Comparison of ENCODE assay signal across 31 cellular contexts in genomic region chr14:22813145-22813544, GRCh38. TPM values are rescaled to one million over a fixed set of nuclear protein-coding genes. Genes with fewer than 3 reads are reported as not detected.
A peak's percentile ranks its signal among the peaks of the same experiment; 100 is the strongest.
DNase-seq lines count a peak whose midpoint lies in the region; ATAC-seq, FAIRE-seq and TF ChIP-seq lines count a peak whose summit lies in the region.
"Had no signal": no experiment of that assay in that cellular context is flagged by ENCODE, and none has a peak within 500 bp of the region (broad histone marks: within the 10 kb centered on the region; RNA-seq: fewer than 3 reads in every experiment).

No MANE protein-coding gene starts in this region.

- no peak overlapping the region for H3K9ac ChIP-seq in neuronal stem cell (ENCODE audit: low read depth, low read length, poor library complexity)
- no peak overlapping the region for H3K9ac ChIP-seq in mammary epithelial cell (ENCODE audit: insufficient read depth, low read length)
- H3K9ac ChIP-seq in Karpas-422 (ENCODE audit: low read length) = no peak overlapping the region

- no peak overlapping the region for H2AFZ ChIP-seq in neuronal stem cell (ENCODE audit: low read length)
- no peak overlapping the region for H2AFZ ChIP-seq in mammary epithelial cell (ENCODE audit: low read depth, low read length)
- no peak overlapping the region for H2AFZ ChIP-seq in Karpas-422 (ENCODE audit: low read length)

- no peak overlapping the region for H2BK12ac ChIP-seq in neuronal stem cell (ENCODE audit: low read length)

- H3K36me3 Mint-ChIP-seq in dendritic cell treated with granulocyte-macrophage colony-stimulating factor and Interleukin-4, amounts not matched to agents 40 ng/mL and 50 ng/mL, for 4 days (ENCODE audit: low read depth) = peaks cover 49% of the 10 kb centered on the region
- no peaks in the 10 kb centered on the region for H3K36me3 Mint-ChIP-seq in WTC11
- H3K36me3 Mint-ChIP-seq: naive thymus-derived CD4-positive, alpha-beta T cell had no signal

- no peak overlapping the region for H2AK5ac ChIP-seq in neuronal stem cell (ENCODE audit: low read depth, low read length)

- H4K91ac ChIP-seq in neuronal stem cell (ENCODE audit: low read depth, low read length, poor library complexity) = no peak overlapping the region

- H3K27ac ChIP-seq in A549 (peak overlapping the region in 1 of 2 experiments; percentile 17; a peak in 1 of 6 replicates), DOHH2 (ENCODE audit: low read depth, low read length) (peak overlapping the region; percentile 100), neuronal stem cell (replicated peaks; ENCODE audit: low read length) (no peak overlapping the region), mammary epithelial cell (ENCODE audit: insufficient read depth, low read depth, low read length) (no peak overlapping the region), Karpas-422 (ENCODE audit: low read length) (no peak overlapping the region)
- H3K27ac ChIP-seq: cardiac muscle cell, Peyer's patch, uterus had no signal

- BruUV-seq in mammary epithelial cell (replicated peaks; lab: Mats Ljungman, UMichigan) = no TSS peak

- intact Hi-C loops in dendritic cell treated with granulocyte-macrophage colony-stimulating factor and Interleukin-4, amounts not matched to agents 40 ng/mL and 50 ng/mL, for 4 days (cut with micrococcal nuclease) = no loop called here
- intact Hi-C loops in mammary epithelial cell (cut with micrococcal nuclease) = no loop called here

- H3K4me1 ChIP-seq in A549 (peaks cover 36% of the 10 kb centered on the region), DOHH2 (ENCODE audit: control insufficient read depth, low read length) (peaks cover 82% of the 10 kb centered on the region), neuronal stem cell (ENCODE audit: control insufficient read depth in 2 of 2, insufficient read depth in 1 of 2, low read depth in 1 of 2, low read length in 2 of 2) (peaks cover 8 to 11% of the 10 kb centered on the region in 2 donors), mammary epithelial cell (ENCODE audit: insufficient read depth, low read length) (no peaks in the 10 kb centered on the region), Karpas-422 (ENCODE audit: low read length) (peaks cover 16% of the 10 kb centered on the region)
- H3K4me1 ChIP-seq: uterus had no signal

- peak overlapping the region; percentile 84 for H3K4me3 Mint-ChIP-seq in dendritic cell treated with granulocyte-macrophage colony-stimulating factor and Interleukin-4, amounts not matched to agents 40 ng/mL and 50 ng/mL, for 4 days
- H3K4me3 Mint-ChIP-seq in WTC11 = no peak overlapping the region
- H3K4me3 Mint-ChIP-seq: activated CD4-positive, alpha-beta memory T cell treated with anti-CD3 and anti-CD28 coated beads, Interleukin-2, amount 10 ng/mL, durations not matched to agents 7 days and 5 days; activated naive CD8-positive, alpha-beta T cell treated with anti-CD3 and anti-CD28 coated beads, Interleukin-2, amount 50 U/mL, for 24 hours; naive thymus-derived CD4-positive, alpha-beta T cell; T-helper 2 cell treated with Interferon-gamma antibody and Interleukin-4, amounts not matched to agents 5 μg/mL and 100 μg/mL, for 36 hours had no signal

- H3K79me2 ChIP-seq in DOHH2 (ENCODE audit: control insufficient read depth, low read length) (peaks cover 74% of the 10 kb centered on the region), mammary epithelial cell (ENCODE audit: insufficient read depth, low read length) (no peaks in the 10 kb centered on the region), Karpas-422 (ENCODE audit: low read length) (no peaks in the 10 kb centered on the region)

- H3K23ac ChIP-seq in neuronal stem cell (ENCODE audit: low read depth, low read length, poor library complexity) = no peak overlapping the region

- peaks cover 42% of the 10 kb centered on the region for H3K36me3 ChIP-seq in DOHH2 (ENCODE audit: control insufficient read depth, low read length)
- no peaks in the 10 kb centered on the region for H3K36me3 ChIP-seq in neuronal stem cell (replicated peaks in 1 of 2; ENCODE audit: control insufficient read depth in 2 of 2, insufficient read depth in 2 of 2, low read length in 2 of 2)
- H3K36me3 ChIP-seq in mammary epithelial cell (ENCODE audit: insufficient read depth, low read length) = no peaks in the 10 kb centered on the region
- no peaks in the 10 kb centered on the region for H3K36me3 ChIP-seq in Karpas-422 (ENCODE audit: insufficient read depth, low read length)
- H3K36me3 ChIP-seq: cardiac muscle cell, colonic mucosa, uterus had no signal

- no peaks in the 10 kb centered on the region for H3K79me1 ChIP-seq in neuronal stem cell (ENCODE audit: low read depth, low read length)

- no peak overlapping the region for H2BK120ac ChIP-seq in neuronal stem cell (ENCODE audit: low read depth, low read length)

- peak overlapping the region; percentile 85 for H3K27ac Mint-ChIP-seq in dendritic cell treated with granulocyte-macrophage colony-stimulating factor and Interleukin-4, amounts not matched to agents 40 ng/mL and 50 ng/mL, for 4 days
- no peak overlapping the region for H3K27ac Mint-ChIP-seq in WTC11
- H3K27ac Mint-ChIP-seq: activated CD4-positive, alpha-beta memory T cell treated with anti-CD3 and anti-CD28 coated beads, Interleukin-2, amount 10 ng/mL, durations not matched to agents 7 days and 5 days; activated naive CD8-positive, alpha-beta T cell treated with anti-CD3 and anti-CD28 coated beads, Interleukin-2, amount 50 U/mL, for 24 hours; naive thymus-derived CD4-positive, alpha-beta T cell; T-helper 2 cell treated with Interferon-gamma antibody and Interleukin-4, amounts not matched to agents 5 μg/mL and 100 μg/mL, for 36 hours had no signal

- POLR2A ChIA-PET in A549 (lab: Yijun Ruan, JAX) (no interaction called here), WTC11 (lab: Charles Lee) (interaction anchor here (0.5 to 2.3 kb wide), 2 partner anchors 9 to 101 kb away, joined by 3 to 10 read pairs; no protein-coding TSS in a partner anchor)

- in situ Hi-C loops in mammary epithelial cell (cut with MboI; ENCODE audit: low sequenced_read_pairs in 2 of 2) = no loop called here

- CTCF ChIA-PET in A549 (lab: Yijun Ruan, JAX) (interaction anchor here (0.7 to 2.6 kb wide), 8 partner anchors 10 to 256 kb away, joined by 3 to 17 read pairs (median 4); no protein-coding TSS in a partner anchor), mammary epithelial cell (lab: Charles Lee; ENCODE audit: low non-redundant PET) (interaction anchor here (0.6 kb wide), 1 partner anchor 222 kb away, joined by 3 read pairs; no protein-coding TSS in a partner anchor), WTC11 (lab: Charles Lee) (interaction anchor here (0.6 to 2.8 kb wide), 13 partner anchors 9 to 256 kb away, joined by 3 to 30 read pairs (median 4); partner anchors contain the start of gene OXA1L)

- peaks cover 80% of the 10 kb centered on the region for H3K4me1 Mint-ChIP-seq in dendritic cell treated with granulocyte-macrophage colony-stimulating factor and Interleukin-4, amounts not matched to agents 40 ng/mL and 50 ng/mL, for 4 days (ENCODE audit: low read depth)
- H3K4me1 Mint-ChIP-seq in WTC11 = peaks cover 26% of the 10 kb centered on the region

- no peak overlapping the region for H3K4me3 ChIP-seq in A549
- H3K4me3 ChIP-seq in DOHH2 (ENCODE audit: low read length) = peak overlapping the region; percentile 97
- H3K4me3 ChIP-seq in neuronal stem cell (ENCODE audit: low read length in 2 of 2) = no peak overlapping the region
- H3K4me3 ChIP-seq in mammary epithelial cell (replicated peaks in 1 of 3; ENCODE audit: insufficient read depth in 1 of 3, low read depth in 2 of 3, low read length in 3 of 3) = no peak overlapping the region
- H3K4me3 ChIP-seq in Karpas-422 (ENCODE audit: low read length) = no peak overlapping the region
- H3K4me3 ChIP-seq: cardiac muscle cell, colonic mucosa, uterus had no signal

- no peaks in the 10 kb centered on the region for H3K27me3 Mint-ChIP-seq in dendritic cell treated with granulocyte-macrophage colony-stimulating factor and Interleukin-4, amounts not matched to agents 40 ng/mL and 50 ng/mL, for 4 days
- H3K27me3 Mint-ChIP-seq in WTC11 (ENCODE audit: low read depth) = no peaks in the 10 kb centered on the region
- H3K27me3 Mint-ChIP-seq: activated naive CD8-positive, alpha-beta T cell treated with anti-CD3 and anti-CD28 coated beads, Interleukin-2, amount 50 U/mL, for 24 hours had no signal

- H2BK5ac ChIP-seq in neuronal stem cell (ENCODE audit: low read length) = no peak overlapping the region

- TF ChIP-seq POLR2A in A549 (IDR thresholded peaks at IDR 0.05; ENCODE audit: low read length) = no peak

- WGBS in A549 (ENCODE audit: missing lambda C conversion rate) = 77% methylated on average over 9 of the region's 9 CpGs
- WGBS in neuronal stem cell (ENCODE audit: extremely low coverage in 2 of 2, insufficient read length in 2 of 2, insufficient replicate concordance in 1 of 2), 2 donors = no CpG with 5 or more reads among the region's 9 CpGs
- 95% methylated on average over 7 of the region's 9 CpGs for WGBS in mammary epithelial cell (ENCODE audit: low coverage, missing lambda C conversion rate)

- H2BK15ac ChIP-seq in neuronal stem cell (ENCODE audit: low read length) = no peak overlapping the region

- H3K14ac ChIP-seq in neuronal stem cell (ENCODE audit: low read length) = no peak overlapping the region

- TF ChIP-seq CTCF in A549 (IDR thresholded peaks at IDR 0.05) (no peak), DOHH2 (IDR thresholded peaks at IDR 0.05; ENCODE audit: low read depth, low read length, poor library complexity, severe bottlenecking) (no peak), mammary epithelial cell (conservative IDR thresholded peaks at IDR 0.05 in 1 of 2, IDR thresholded peaks at IDR 0.05 in 1 of 2; ENCODE audit: extremely low read depth in 1 of 2, insufficient read depth in 1 of 2, low read depth in 1 of 2, low read length in 2 of 2) (no peak), WTC11 (IDR thresholded peaks at IDR 0.05) (no peak)

- ATAC-seq in A549 (no peak), WTC11 (no peak)
- ATAC-seq: activated naive CD8-positive, alpha-beta T cell treated with anti-CD3 and anti-CD28 coated beads, Interleukin-2, amount 50 U/mL, for 24 hours; left ventricle myocardium superior; naive thymus-derived CD4-positive, alpha-beta T cell had no signal

- no peak for TF ChIP-seq RAD21 in A549 (conservative IDR thresholded peaks at IDR 0.05 in 1 of 2, IDR thresholded peaks at IDR 0.05 in 1 of 2)

- no peak overlapping the region for H3K4ac ChIP-seq in neuronal stem cell (ENCODE audit: low read length)

- H3K4me2 ChIP-seq in A549 = peak overlapping the region; percentile 28; the same call in 2 of the 3 replicates
- peak overlapping the region; percentile 97 for H3K4me2 ChIP-seq in DOHH2 (ENCODE audit: low read length)
- no peak overlapping the region for H3K4me2 ChIP-seq in neuronal stem cell (ENCODE audit: insufficient read depth, low read length, poor library complexity, severe bottlenecking)
- no peak overlapping the region for H3K4me2 ChIP-seq in mammary epithelial cell (ENCODE audit: insufficient read depth, low read depth, low read length)
- H3K4me2 ChIP-seq in Karpas-422 (ENCODE audit: low read depth, low read length, poor library complexity, severe bottlenecking) = no peak overlapping the region

- H3K9me2 ChIP-seq in DOHH2 (replicated peaks; ENCODE audit: control insufficient read depth, low read length) (no peaks in the 10 kb centered on the region), Karpas-422 (replicated peaks; ENCODE audit: insufficient read depth, low read length) (no peaks in the 10 kb centered on the region)

- dilution Hi-C loops in mammary epithelial cell (cut with HindIII; ENCODE audit: low sequenced_read_pairs) = no loop called here

- DNase-seq in A549 (ENCODE audit: low read depth in 1 of 2, low spot score in 1 of 2) (no peak), neuronal stem cell (ENCODE audit: low spot score) (no peak), mammary epithelial cell (no peak), WTC11 (ENCODE audit: low spot score) (no peak), Karpas-422 (no peak), medulla oblongata (ENCODE audit: extremely low spot score) (no peak)
- DNase-seq: activated CD4-positive, alpha-beta memory T cell treated with anti-CD3 and anti-CD28 coated beads, Interleukin-2, amount 10 ng/mL, durations not matched to agents 7 days and 5 days; activated CD8-positive, alpha-beta memory T cell treated with anti-CD3 and anti-CD28 coated beads, Interleukin-2, amount 50 U/mL, for 4 hours; activated naive CD4-positive, alpha-beta T cell; activated naive CD8-positive, alpha-beta T cell treated with anti-CD3 and anti-CD28 coated beads, Interleukin-2, amount 50 U/mL, for 24 hours; colonic mucosa; DMS153; effector memory CD4-positive, alpha-beta T cell; erythroblast; HCEC 1CT; left ventricle myocardium superior; midbrain; naive thymus-derived CD4-positive, alpha-beta T cell; NCI-H1105; NCI-H187; NCI-H2227 treated with DMSO at 0.1 percent for 48 hours; Peyer's patch; SIG-M5; stimulated activated naive CD4-positive, alpha-beta T cell; uterus had no signal

- no peak for TF ChIP-seq EP300 in A549 (IDR thresholded peaks at IDR 0.05)

- no peaks in the 10 kb centered on the region for H3K9me3 ChIP-seq in A549
- H3K9me3 ChIP-seq in DOHH2 (ENCODE audit: control insufficient read depth, insufficient read depth, low read length) = no peaks in the 10 kb centered on the region
- H3K9me3 ChIP-seq in neuronal stem cell (replicated peaks in 1 of 2; ENCODE audit: control insufficient read depth in 2 of 2, insufficient read depth in 1 of 2, low read depth in 1 of 2, low read length in 2 of 2) = no peaks in the 10 kb centered on the region
- no peaks in the 10 kb centered on the region for H3K9me3 ChIP-seq in mammary epithelial cell (replicated peaks; ENCODE audit: insufficient read depth, low read length)
- H3K9me3 ChIP-seq in Karpas-422 (ENCODE audit: low read length) = no peaks in the 10 kb centered on the region
- H3K9me3 ChIP-seq: colonic mucosa, Peyer's patch, uterus had no signal

- peak overlapping the region; percentile 19 for H3K18ac ChIP-seq in neuronal stem cell (ENCODE audit: low read length)

- H4K8ac ChIP-seq in neuronal stem cell (ENCODE audit: low read depth, low read length) = no peak overlapping the region

- H3K27me3 ChIP-seq in DOHH2 (ENCODE audit: control insufficient read depth, low read length) (no peaks in the 10 kb centered on the region), neuronal stem cell (ENCODE audit: control insufficient read depth in 3 of 3, insufficient read depth in 3 of 3, low read depth in 1 of 3, low read length in 3 of 3) (no peaks in the 10 kb centered on the region), mammary epithelial cell (ENCODE audit: insufficient read depth, low read length) (no peaks in the 10 kb centered on the region), Karpas-422 (ENCODE audit: low read length) (no peaks in the 10 kb centered on the region)
- H3K27me3 ChIP-seq: cardiac muscle cell, colonic mucosa, Peyer's patch, uterus had no signal

- FAIRE-seq in A549 (lab: Jason Lieb, UNC) = no peak
- FAIRE-seq: astrocyte, GM12892 had no signal

- H3K9me3 Mint-ChIP-seq in dendritic cell treated with granulocyte-macrophage colony-stimulating factor and Interleukin-4, amounts not matched to agents 40 ng/mL and 50 ng/mL, for 4 days = no peaks in the 10 kb centered on the region
- H3K9me3 Mint-ChIP-seq in WTC11 = no peaks in the 10 kb centered on the region
- H3K9me3 Mint-ChIP-seq: activated CD4-positive, alpha-beta memory T cell treated with anti-CD3 and anti-CD28 coated beads, Interleukin-2, amount 10 ng/mL, durations not matched to agents 7 days and 5 days; activated naive CD8-positive, alpha-beta T cell treated with anti-CD3 and anti-CD28 coated beads, Interleukin-2, amount 50 U/mL, for 24 hours; naive thymus-derived CD4-positive, alpha-beta T cell; T-helper 2 cell treated with Interferon-gamma antibody and Interleukin-4, amounts not matched to agents 5 μg/mL and 100 μg/mL, for 36 hours had no signal

- peaks cover 49% of the 10 kb centered on the region for H3F3A ChIP-seq in DOHH2 (ENCODE audit: control insufficient read depth, insufficient read depth)

- H4K20me1 ChIP-seq in DOHH2 (ENCODE audit: control insufficient read depth, insufficient read depth, low read depth, low read length) = no peaks in the 10 kb centered on the region
- no peaks in the 10 kb centered on the region for H4K20me1 ChIP-seq in mammary epithelial cell (ENCODE audit: insufficient read depth, low read length)
- H4K20me1 ChIP-seq in Karpas-422 (ENCODE audit: insufficient read depth, low read depth, low read length) = no peaks in the 10 kb centered on the region

RNA-seq across cellular contexts. Expression of gene SLC7A7, which starts 2.1 kb away (rescaled TPM):
- polyA plus RNA-seq in A549 (2011; rRNA removed) (86.8 and 104 TPM in 2 replicates), A549 (2017; fragmentation: RNase III; extraction: RNeasy Plus Mini Kit Qiagen cat#74134 plus additional on column Dnase treatment) (30.1 to 44.2 TPM (median 39.8 TPM) in 3 replicates), mammary epithelial cell (0.34 TPM)
- polyA plus RNA-seq in A549 (2012; cell fraction: cytosol; rRNA removed) = 12.2 and 16.5 TPM in 2 replicates
- polyA plus RNA-seq in A549 (2012; cell fraction: nucleus; rRNA removed) = 13.7 and 22.7 TPM in 2 replicates
- 111 and 138 TPM in 2 replicates for polyA minus RNA-seq in A549 (2011; rRNA and poly(A)+ RNA removed)
- polyA plus RNA-seq in neuronal stem cell (2013, experiment 1 of 2) = 0.60 TPM
- 0.48 TPM for polyA plus RNA-seq in neuronal stem cell (2013, experiment 2 of 2)
- total RNA-seq in mammary epithelial cell (1 to 10 TPM in 1 of 2 donors, under 1 TPM in 1; 0.78 to 1.0 TPM), WTC11 (2021) (3.0 to 4.3 TPM (median 4.2 TPM) in 3 replicates)
- polyA minus RNA-seq in mammary epithelial cell = not detected
- 1.9 and 3.5 TPM in 2 replicates for total RNA-seq in Karpas-422 (2014; rRNA removed; shearing (Covaris generic); ENCODE audit: low replicate concordance)

RNA-seq across cellular contexts. Expression of gene MRPL52, which starts 16.5 kb away (rescaled TPM):
- polyA plus RNA-seq in A549 (2011; rRNA removed) = 113 and 116 TPM in 2 replicates
- 97.7 and 110 TPM in 2 replicates for polyA plus RNA-seq in A549 (2012; cell fraction: cytosol; rRNA removed)
- 56.3 and 70.8 TPM in 2 replicates for polyA plus RNA-seq in A549 (2012; cell fraction: nucleus; rRNA removed)
- 172 to 173 TPM (median 172 TPM) in 3 replicates for polyA plus RNA-seq in A549 (2017; fragmentation: RNase III; extraction: RNeasy Plus Mini Kit Qiagen cat#74134 plus additional on column Dnase treatment)
- polyA minus RNA-seq in A549 (2011; rRNA and poly(A)+ RNA removed) = 18.3 and 23.2 TPM in 2 replicates
- polyA plus RNA-seq in neuronal stem cell (2013, experiment 1 of 2) = 193 TPM
- polyA plus RNA-seq in neuronal stem cell (2013, experiment 2 of 2) = 197 TPM
- total RNA-seq in mammary epithelial cell = 100 to 1,000 TPM in 1 of 2 donors, 10 to 100 TPM in 1; 20.3 to 126 TPM
- 61.5 TPM for polyA plus RNA-seq in mammary epithelial cell
- 3.8 TPM for polyA minus RNA-seq in mammary epithelial cell
- 170 to 200 TPM (median 200 TPM) in 3 replicates for total RNA-seq in WTC11 (2021)
- total RNA-seq in Karpas-422 (2014; rRNA removed; shearing (Covaris generic); ENCODE audit: low replicate concordance) = 71.3 and 107 TPM in 2 replicates

RNA-seq across cellular contexts. Expression of gene MMP14, which starts 23.2 kb away (rescaled TPM):
- 1.9 and 2.5 TPM in 2 replicates for polyA plus RNA-seq in A549 (2011; rRNA removed)
- polyA plus RNA-seq in A549 (2012; cell fraction: cytosol; rRNA removed) = 1.9 TPM in 2 replicates
- 13.2 and 13.8 TPM in 2 replicates for polyA plus RNA-seq in A549 (2012; cell fraction: nucleus; rRNA removed)
- polyA plus RNA-seq in A549 (2017; fragmentation: RNase III; extraction: RNeasy Plus Mini Kit Qiagen cat#74134 plus additional on column Dnase treatment) = 1.1 to 2.0 TPM (median 1.5 TPM) in 3 replicates
- polyA minus RNA-seq in A549 (2011; rRNA and poly(A)+ RNA removed) = 1.7 and 2.3 TPM in 2 replicates
- 34.0 TPM for polyA plus RNA-seq in neuronal stem cell (2013, experiment 1 of 2)
- polyA plus RNA-seq in neuronal stem cell (2013, experiment 2 of 2) = 34.3 TPM
- 100 to 1,000 TPM; 525 to 766 TPM for total RNA-seq in mammary epithelial cell
- polyA plus RNA-seq in mammary epithelial cell = 351 TPM
- 343 TPM for polyA minus RNA-seq in mammary epithelial cell
- total RNA-seq in WTC11 (2021) = 81.6 to 94.4 TPM (median 83.9 TPM) in 3 replicates
- total RNA-seq in Karpas-422 (2014; rRNA removed; shearing (Covaris generic); ENCODE audit: low replicate concordance) = 0.72 and 1.9 TPM in 2 replicates
- polyA plus RNA-seq: naive thymus-derived CD4-positive, alpha-beta T cell had no signal

RNA-seq across cellular contexts. Expression of gene OXA1L, which starts 46.7 kb away (rescaled TPM):
- 199 and 247 TPM in 2 replicates for polyA plus RNA-seq in A549 (2011; rRNA removed)
- polyA plus RNA-seq in A549 (2012; cell fraction: cytosol; rRNA removed) = 178 and 242 TPM in 2 replicates
- 207 and 247 TPM in 2 replicates for polyA plus RNA-seq in A549 (2012; cell fraction: nucleus; rRNA removed)
- 126 to 133 TPM (median 132 TPM) in 3 replicates for polyA plus RNA-seq in A549 (2017; fragmentation: RNase III; extraction: RNeasy Plus Mini Kit Qiagen cat#74134 plus additional on column Dnase treatment)
- 140 and 154 TPM in 2 replicates for polyA minus RNA-seq in A549 (2011; rRNA and poly(A)+ RNA removed)
- 157 TPM for polyA plus RNA-seq in neuronal stem cell (2013, experiment 1 of 2)
- polyA plus RNA-seq in neuronal stem cell (2013, experiment 2 of 2) = 152 TPM
- 10 to 100 TPM; 34.3 to 76.3 TPM for total RNA-seq in mammary epithelial cell
- 151 TPM for polyA plus RNA-seq in mammary epithelial cell
- 190 TPM for polyA minus RNA-seq in mammary epithelial cell
- 133 to 138 TPM (median 135 TPM) in 3 replicates for total RNA-seq in WTC11 (2021)
- total RNA-seq in Karpas-422 (2014; rRNA removed; shearing (Covaris generic); ENCODE audit: low replicate concordance) = 250 and 484 TPM in 2 replicates

RNA-seq across cellular contexts. Expression of gene LRP10, which starts 58.4 kb away (rescaled TPM):
- 74.3 and 99.6 TPM in 2 replicates for polyA plus RNA-seq in A549 (2011; rRNA removed)
- 56.1 and 79.2 TPM in 2 replicates for polyA plus RNA-seq in A549 (2012; cell fraction: cytosol; rRNA removed)
- polyA plus RNA-seq in A549 (2012; cell fraction: nucleus; rRNA removed) = 93.7 and 133 TPM in 2 replicates
- 45.5 to 62.9 TPM (median 57.2 TPM) in 3 replicates for polyA plus RNA-seq in A549 (2017; fragmentation: RNase III; extraction: RNeasy Plus Mini Kit Qiagen cat#74134 plus additional on column Dnase treatment)
- 129 and 185 TPM in 2 replicates for polyA minus RNA-seq in A549 (2011; rRNA and poly(A)+ RNA removed)
- polyA plus RNA-seq in neuronal stem cell (2013, experiment 1 of 2) = 4.7 TPM
- polyA plus RNA-seq in neuronal stem cell (2013, experiment 2 of 2) = 4.6 TPM
- 100 to 1,000 TPM; 122 to 134 TPM for total RNA-seq in mammary epithelial cell
- 110 TPM for polyA plus RNA-seq in mammary epithelial cell
- 360 TPM for polyA minus RNA-seq in mammary epithelial cell
- 18.4 to 24.0 TPM (median 19.0 TPM) in 3 replicates for total RNA-seq in WTC11 (2021)
- 34.3 and 43.1 TPM in 2 replicates for total RNA-seq in Karpas-422 (2014; rRNA removed; shearing (Covaris generic); ENCODE audit: low replicate concordance)

Comparison
In these comparisons a context has a peak if more than half of its experiments do, and no peak if none do; other contexts are left out.
1. H3K4me2 ChIP-seq: peak in A549 (single experiment) and DOHH2 (single experiment); none in neuronal stem cell (single experiment), mammary epithelial cell (single experiment) and Karpas-422 (single experiment).
2. RNA of gene MMP14, which starts 23.2 kb away (total RNA-seq): 525 to 766 TPM in mammary epithelial cell and 81.6 to 94.4 TPM in WTC11; 0.72 to 1.9 TPM in Karpas-422; every median in the first group is over 10 times any median in the second.